Comparison of ENCODE assay signal across 1 cellular context in genomic region chr7:135644154-135644553, GRCh38.
TF ChIP-seq lines count a peak whose summit lies in the region.

No MANE protein-coding gene starts in this region.

TF ChIP-seq in K562, 482 proteins besides CTCF, POLR2A, EP300 and RAD21 (continues in another document):
- no peak for TF ChIP-seq THRB (CRISPR knock-in tag; conservative IDR thresholded peaks at IDR 0.05)
- TF ChIP-seq U2AF1 (optimal IDR thresholded peaks at IDR 0.05; ENCODE audit: low read depth, low read length) = no peak
- TF ChIP-seq SMARCA4 (IDR thresholded peaks at IDR 0.05) = no peak
- no peak for TF ChIP-seq CHCHD3 (CRISPR knock-in tag; IDR thresholded peaks at IDR 0.05)
- no peak for TF ChIP-seq NFE2L1 (tag; IDR thresholded peaks at IDR 0.05; ENCODE audit: borderline replicate concordance, low read depth)
- TF ChIP-seq FOXP4 (CRISPR knock-in tag; IDR thresholded peaks at IDR 0.05; ENCODE audit: borderline replicate concordance) = no peak
- no peak for TF ChIP-seq HOMEZ (CRISPR knock-in tag; IDR thresholded peaks at IDR 0.05)
- no peak for TF ChIP-seq PATZ1 (CRISPR knock-in tag; IDR thresholded peaks at IDR 0.05; ENCODE audit: borderline replicate concordance)
- TF ChIP-seq MBD1 (CRISPR knock-in tag; IDR thresholded peaks at IDR 0.05) = no peak
- TF ChIP-seq ZBTB2 (IDR thresholded peaks at IDR 0.05) = no peak
- TF ChIP-seq JUND (IDR thresholded peaks at IDR 0.05; ENCODE audit: borderline replicate concordance, low read depth, low read length) = peak; percentile 21; the same call in 1 of the 2 replicates
- peak; percentile 59; the same call in 1 of the 3 replicates for TF ChIP-seq JUND (tag; IDR thresholded peaks at IDR 0.05; ENCODE audit: borderline replicate concordance, low read depth, low read length)
- no peak for TF ChIP-seq MEF2A (IDR thresholded peaks at IDR 0.05; ENCODE audit: control insufficient read depth, low read depth, low read length)
- no peak for TF ChIP-seq ZSCAN29 (IDR thresholded peaks at IDR 0.05)
- no peak for TF ChIP-seq ZNF584 (CRISPR knock-in tag; IDR thresholded peaks at IDR 0.05; ENCODE audit: low read depth)
- TF ChIP-seq SIRT6 (IDR thresholded peaks at IDR 0.05; ENCODE audit: low read depth, low read length) = no peak
- no peak for TF ChIP-seq ILF3 (IDR thresholded peaks at IDR 0.05; ENCODE audit: borderline replicate concordance)
- no peak for TF ChIP-seq ZNF140 (CRISPR knock-in tag; IDR thresholded peaks at IDR 0.05)
- no peak for TF ChIP-seq CBX1 (IDR thresholded peaks at IDR 0.05; ENCODE audit: low read depth)
- no peak for TF ChIP-seq FOS (IDR thresholded peaks at IDR 0.05; ENCODE audit: extremely low read depth, insufficient read length)
- TF ChIP-seq NFRKB (IDR thresholded peaks at IDR 0.05; ENCODE audit: low read depth) = no peak
- peak; percentile 96 for TF ChIP-seq ATF3 (IDR thresholded peaks at IDR 0.05)
- no peak for TF ChIP-seq ATF3 (CRISPR knock-in tag; conservative IDR thresholded peaks at IDR 0.05)
- TF ChIP-seq TRIM25 (IDR thresholded peaks at IDR 0.05; ENCODE audit: borderline replicate concordance) = no peak
- no peak for TF ChIP-seq TCF3 (CRISPR knock-in tag; IDR thresholded peaks at IDR 0.05)
- no peak for TF ChIP-seq PKNOX1 (IDR thresholded peaks at IDR 0.05)
- no peak for TF ChIP-seq ARNT (IDR thresholded peaks at IDR 0.05)
- no peak for TF ChIP-seq ERF (CRISPR knock-in tag; IDR thresholded peaks at IDR 0.05)
- no peak for TF ChIP-seq BCOR (IDR thresholded peaks at IDR 0.05)
- no peak for TF ChIP-seq SMAD1 (IDR thresholded peaks at IDR 0.05; ENCODE audit: low read depth, low read length, partially characterized antibody)
- TF ChIP-seq ZNF311 (CRISPR knock-in tag; IDR thresholded peaks at IDR 0.05) = no peak
- TF ChIP-seq CHD1 (IDR thresholded peaks at IDR 0.05; ENCODE audit: low read length) = no peak
- TF ChIP-seq THAP7 (CRISPR knock-in tag; IDR thresholded peaks at IDR 0.05) = no peak
- TF ChIP-seq ZNF445 (CRISPR knock-in tag; IDR thresholded peaks at IDR 0.05; ENCODE audit: low read depth) = no peak
- TF ChIP-seq RB1 (IDR thresholded peaks at IDR 0.05; ENCODE audit: low read depth) = no peak
- no peak for TF ChIP-seq E2F6 (IDR thresholded peaks at IDR 0.05; ENCODE audit: borderline replicate concordance in 1 of 2, extremely low read depth in 1 of 2, insufficient read depth in 1 of 2, insufficient read length in 1 of 2, low read depth in 1 of 2, low read length in 1 of 2, poor library complexity in 1 of 2, severe bottlenecking in 1 of 2)
- no peak for TF ChIP-seq NCOA2 (IDR thresholded peaks at IDR 0.05; ENCODE audit: partially characterized antibody in 2 of 2)
- TF ChIP-seq MYC (IDR thresholded peaks at IDR 0.05; ENCODE audit: low read depth, low read length) = peak; percentile 70
- TF ChIP-seq MYC (CRISPR knock-in tag; IDR thresholded peaks at IDR 0.05; ENCODE audit: borderline replicate concordance, low read depth) = no peak
- no peak for TF ChIP-seq NRF1 (conservative IDR thresholded peaks at IDR 0.05 in 1 of 2, IDR thresholded peaks at IDR 0.05 in 1 of 2)
- no peak for TF ChIP-seq RBBP5 (IDR thresholded peaks at IDR 0.05; ENCODE audit: borderline replicate concordance, insufficient read depth, low read length, poor library complexity, severe bottlenecking)
- no peak for TF ChIP-seq ETS2 (tag; IDR thresholded peaks at IDR 0.05; ENCODE audit: borderline replicate concordance, poor library complexity, severe bottlenecking)
- no peak for TF ChIP-seq ZBTB43 (CRISPR knock-in tag; IDR thresholded peaks at IDR 0.05)
- no peak for TF ChIP-seq ASH1L (IDR thresholded peaks at IDR 0.05; ENCODE audit: borderline replicate concordance, low read depth, partially characterized antibody)
- TF ChIP-seq CGGBP1 (CRISPR knock-in tag; IDR thresholded peaks at IDR 0.05) = no peak
- TF ChIP-seq ZNF668 (CRISPR knock-in tag; IDR thresholded peaks at IDR 0.05) = no peak
- no peak for TF ChIP-seq BRD9 (IDR thresholded peaks at IDR 0.05; ENCODE audit: low read depth, partially characterized antibody)
- TF ChIP-seq C11orf30 (IDR thresholded peaks at IDR 0.05; ENCODE audit: low read depth) = 0 out of 2 replicates have a peak, but pooled peaks have one; percentile 5
